Comparison of ENCODE assay signal across 9 cellular contexts in genomic region chr12:65335021-65335714, GRCh38. TPM values are rescaled to one million over a fixed set of nuclear protein-coding genes. Genes with fewer than 3 reads are reported as not detected.
A peak's percentile ranks its signal among the peaks of the same experiment; 100 is the strongest.
DNase-seq lines count a peak whose midpoint lies in the region; ATAC-seq, FAIRE-seq and TF ChIP-seq lines count a peak whose summit lies in the region.
"Had no signal": no experiment of that assay in that cellular context is flagged by ENCODE, and none has a peak within 500 bp of the region (broad histone marks: within the 10 kb centered on the region; RNA-seq: fewer than 3 reads in every experiment).

No MANE protein-coding gene starts in this region.

- H3K4me3 Mint-ChIP-seq in astrocyte (ENCODE audit: unreplicated experiment), result no peak overlapping the region
- H3K4me3 Mint-ChIP-seq: activated T-cell treated with anti-CD3 and anti-CD28 coated beads, Interleukin-2, amount 50 U/mL, for 4 hours had no signal

- POLR2A ChIA-PET in GM10248 (lab: Yijun Ruan, JAX), result no interaction called here

- peaks cover 4% of the 10 kb centered on the region for H3K36me3 ChIP-seq in astrocyte (ENCODE audit: insufficient read depth, low read length)

- H3K4me1 ChIP-seq in astrocyte (ENCODE audit: insufficient read depth, low read length), result peaks cover 15% of the 10 kb centered on the region

- no peaks in the 10 kb centered on the region for H3K9me3 ChIP-seq in astrocyte (ENCODE audit: insufficient read depth, low read depth, low read length)

- no peak overlapping the region for H2AFZ ChIP-seq in astrocyte (ENCODE audit: low read depth, low read length)

- peak overlapping the region; percentile 29 for H3K9ac ChIP-seq in astrocyte (ENCODE audit: low read length)

- H3K27ac Mint-ChIP-seq in astrocyte (ENCODE audit: unreplicated experiment), result peak overlapping the region; percentile 85

- no peaks in the 10 kb centered on the region for H3K27me3 ChIP-seq in astrocyte (ENCODE audit: insufficient read depth, low read length)

- peak overlapping the region; percentile 50 for H3K27ac ChIP-seq in astrocyte (ENCODE audit: low read depth, low read length)

- CTCF ChIA-PET in GM10248 (lab: Yijun Ruan, JAX), result no interaction called here

- no peaks in the 10 kb centered on the region for H4K20me1 ChIP-seq in astrocyte (ENCODE audit: insufficient read depth, low read length)

- H3K4me1 Mint-ChIP-seq in astrocyte (ENCODE audit: low read depth, unreplicated experiment), result peaks cover 43% of the 10 kb centered on the region

- H3K27me3 Mint-ChIP-seq in astrocyte (ENCODE audit: low read depth, unreplicated experiment), result no peaks in the 10 kb centered on the region

- FAIRE-seq in astrocyte (lab: Jason Lieb, UNC), result peak; percentile 79

- H3K9me3 Mint-ChIP-seq in astrocyte (ENCODE audit: unreplicated experiment), result no peaks in the 10 kb centered on the region
- H3K9me3 Mint-ChIP-seq: activated T-cell treated with anti-CD3 and anti-CD28 coated beads, Interleukin-2, amount 50 U/mL, for 4 hours had no signal

- no peaks in the 10 kb centered on the region for H3K79me2 ChIP-seq in astrocyte (ENCODE audit: insufficient read depth, low read length)

- no peak overlapping the region for H3K4me3 ChIP-seq in astrocyte (ENCODE audit: insufficient read depth, low read depth, low read length)

- peaks cover 10% of the 10 kb centered on the region for H3K36me3 Mint-ChIP-seq in astrocyte (ENCODE audit: low read depth, unreplicated experiment)

- peak overlapping the region; percentile 59 for H3K4me2 ChIP-seq in astrocyte (ENCODE audit: low read length)

- TF ChIP-seq CTCF in astrocyte (IDR thresholded peaks at IDR 0.05; ENCODE audit: insufficient read depth, low read depth, low read length) (no peak), GM10248 (IDR thresholded peaks at IDR 0.05; ENCODE audit: control extremely low read depth, extremely low read depth, low read depth, missing control alignments) (no peak)

- no peak for ATAC-seq in GM19452 (IDR thresholded peaks at IDR 0.05; ENCODE audit: unreplicated experiment)
- ATAC-seq: activated T-cell treated with anti-CD3 and anti-CD28 coated beads, Interleukin-2, amount 50 U/mL, for 4 hours had no signal

- DNase-seq in HCEC 1CT (peak; percentile 90), astrocyte (ENCODE audit: low read depth) (peak; percentile 87), iris pigment epithelial cell (ENCODE audit: low read depth) (peak; percentile 94), stromal cell of bone marrow (ENCODE audit: low read depth) (peak; percentile 40), GM10248 (ENCODE audit: extremely low spot score) (no peak), NCI-H2107 (lab: John Stamatoyannopoulos, UW) (no peak)
- DNase-seq: activated T-cell treated with anti-CD3 and anti-CD28 coated beads, Interleukin-2, amount 50 U/mL, for 4 hours had no signal

RNA-seq across cellular contexts. Expression of gene MSRB3, which starts 56.7 kb away (rescaled TPM):
- 73.0 and 79.0 TPM in 2 replicates for total RNA-seq in astrocyte
- total RNA-seq: OCI-LY7 had no signal

Comparison
In these comparisons a context has a peak if more than half of its experiments do, and no peak if none do; other contexts are left out.
1. DNase-seq: peak in HCEC 1CT (single experiment), astrocyte (single experiment), iris pigment epithelial cell (single experiment) and stromal cell of bone marrow (single experiment); none in GM10248 (single experiment) and NCI-H2107 (single experiment).